ENCODE assay signal across 8 cellular contexts in genomic region chr22:36452473-36453265, GRCh38. TPM values are rescaled to one million over a fixed set of nuclear protein-coding genes. Genes with fewer than 3 reads are reported as not detected.
DNase-seq lines count a peak whose midpoint lies in the region; ATAC-seq and TF ChIP-seq lines count a peak whose summit lies in the region.

No MANE protein-coding gene starts in this region.

- H3K36me3 ChIP-seq in Caco-2 (ENCODE audit: control insufficient read depth, insufficient read depth, low read length): no peaks in the 10 kb centered on the region
- H3K36me3 ChIP-seq in duodenal mucosa (ENCODE audit: control insufficient read depth in 1 of 2, insufficient read depth in 2 of 2, low read length in 2 of 2): no peaks in the 10 kb centered on the region
- H3K36me3 ChIP-seq in trophoblast cell (ENCODE audit: control insufficient read depth in 1 of 2, insufficient read depth in 2 of 2, low read length in 2 of 2): no peaks in the 10 kb centered on the region

- H3K4me2 ChIP-seq in trophoblast cell (ENCODE audit: low read length): no peak overlapping the region

- no peak overlapping the region for H3K4ac ChIP-seq in trophoblast cell (ENCODE audit: low read depth, low read length)

- H4K8ac ChIP-seq in trophoblast cell (ENCODE audit: low read depth, low read length): no peak overlapping the region

- peak overlapping the region; percentile 54 for H3K4me3 Mint-ChIP-seq in Caco-2 (ENCODE audit: unreplicated experiment)

- H3K79me1 ChIP-seq in trophoblast cell (ENCODE audit: low read length): peaks cover 12% of the 10 kb centered on the region

- H3K27ac ChIP-seq in duodenal mucosa (ENCODE audit: low read depth, low read length): peak overlapping the region; percentile 8
- H3K27ac ChIP-seq in trophoblast cell (ENCODE audit: low read depth, low read length): no peak overlapping the region

- H3K27ac Mint-ChIP-seq in Caco-2 (ENCODE audit: unreplicated experiment): no peak overlapping the region

- H4K12ac ChIP-seq in trophoblast cell (ENCODE audit: low read depth, low read length): no peak overlapping the region

- CTCF ChIA-PET in Caco-2 (lab: Charles Lee): interaction anchor here (0.7 kb wide), 1 partner anchor 24 kb away, joined by 8 read pairs; no protein-coding TSS in a partner anchor

- BruUV-seq in Caco-2 (replicated peaks; lab: Mats Ljungman, UMichigan): no TSS peak

- no peak overlapping the region for H2BK120ac ChIP-seq in trophoblast cell (ENCODE audit: insufficient read depth, low read length, poor library complexity)

- no peak for ATAC-seq in HG03378 (IDR thresholded peaks at IDR 0.05; ENCODE audit: unreplicated experiment)

- peaks cover 3% of the 10 kb centered on the region for H3K79me2 ChIP-seq in trophoblast cell (ENCODE audit: control insufficient read depth, insufficient read depth, low read length, poor library complexity)

- H3K4me1 ChIP-seq in Caco-2 (peaks cover 17% of the 10 kb centered on the region), duodenal mucosa (ENCODE audit: control insufficient read depth in 1 of 2, insufficient read depth in 2 of 2, low read length in 2 of 2) (peaks cover 26 to 49% of the 10 kb centered on the region in 2 donors), trophoblast cell (ENCODE audit: control insufficient read depth in 1 of 2, insufficient read depth in 2 of 2, low read length in 2 of 2) (peaks cover 7 to 15% of the 10 kb centered on the region in 2 experiments)

- no peaks in the 10 kb centered on the region for H3K27me3 ChIP-seq in Caco-2 (replicated peaks; ENCODE audit: control insufficient read depth, insufficient read depth, low read length)
- no peaks in the 10 kb centered on the region for H3K27me3 ChIP-seq in duodenal mucosa (ENCODE audit: control insufficient read depth in 1 of 2, insufficient read depth in 2 of 2, low read length in 2 of 2)
- H3K27me3 ChIP-seq in trophoblast cell (ENCODE audit: insufficient read depth, low read length): no peaks in the 10 kb centered on the region

- no peak overlapping the region for H3K23ac ChIP-seq in trophoblast cell (ENCODE audit: low read length)

- no peaks in the 10 kb centered on the region for H3K9me3 Mint-ChIP-seq in Caco-2 (ENCODE audit: unreplicated experiment)

- H2AK5ac ChIP-seq in trophoblast cell (ENCODE audit: low read length): peak overlapping the region; percentile 73

- intact Hi-C loops in Caco-2 (cut with micrococcal nuclease; ENCODE audit: unreplicated experiment): no loop called here

- DNase-seq in Caco-2: no peak
- DNase-seq in NAMALWA (ENCODE audit: low spot score): peak; percentile 39
- DNase-seq in trophoblast cell: no peak
- DNase-seq in stimulated activated CD4-positive, alpha-beta T cell treated with anti-CD3 and anti-CD28 coated beads, Interleukin-2, amount 100 ng/mL, for 24 hours: no peak
- DNase-seq in kidney tubule cell (ENCODE audit: low spot score): no peak
- no peak for DNase-seq in activated gamma-delta T cell (lab: John Stamatoyannopoulos, UW)

- H2BK12ac ChIP-seq in trophoblast cell (ENCODE audit: low read length): no peak overlapping the region

- no CpG with 5 or more reads among the region's 8 CpGs for WGBS in trophoblast cell (ENCODE audit: extremely low coverage, insufficient coverage, insufficient read length)

- H3K4me1 Mint-ChIP-seq in Caco-2 (ENCODE audit: low read depth, unreplicated experiment): peaks cover 18% of the 10 kb centered on the region

- peaks cover 6% of the 10 kb centered on the region for H3K36me3 Mint-ChIP-seq in Caco-2 (ENCODE audit: insufficient read depth, unreplicated experiment)

- H3K9me3 ChIP-seq in Caco-2: no peaks in the 10 kb centered on the region
- H3K9me3 ChIP-seq in duodenal mucosa (ENCODE audit: control insufficient read depth in 1 of 2, low read length in 2 of 2): no peaks in the 10 kb centered on the region
- H3K9me3 ChIP-seq in trophoblast cell (ENCODE audit: insufficient read depth, low read depth, low read length): no peaks in the 10 kb centered on the region

- TF ChIP-seq CTCF in Caco-2 (IDR thresholded peaks at IDR 0.05; ENCODE audit: insufficient read depth in 1 of 2, low read depth in 1 of 2, low read length in 1 of 2, severe bottlenecking in 1 of 2, unreplicated experiment in 1 of 2): no peak

- H3K9ac ChIP-seq in duodenal mucosa (ENCODE audit: low read depth in 1 of 2, low read length in 2 of 2): peak overlapping the region in 1 of 2 donors; percentile 35
- H3K9ac ChIP-seq in trophoblast cell (ENCODE audit: low read length): no peak overlapping the region

- no peak overlapping the region for H4K91ac ChIP-seq in trophoblast cell (ENCODE audit: low read depth, low read length)

- H2AFZ ChIP-seq in trophoblast cell (ENCODE audit: insufficient read depth, low read length, poor library complexity): no peak overlapping the region

- no peak overlapping the region for H3K18ac ChIP-seq in trophoblast cell (ENCODE audit: low read length)

- H3K27me3 Mint-ChIP-seq in Caco-2 (ENCODE audit: insufficient read depth, unreplicated experiment): no peaks in the 10 kb centered on the region

- no peak overlapping the region for H3K14ac ChIP-seq in trophoblast cell (ENCODE audit: low read length)

- no peak overlapping the region for H2BK5ac ChIP-seq in trophoblast cell (ENCODE audit: low read depth, low read length, poor library complexity)

- POLR2A ChIA-PET in Caco-2 (lab: Charles Lee): no interaction called here

- H3K4me3 ChIP-seq in Caco-2 (ENCODE audit: low read depth, low read length) (no peak overlapping the region), duodenal mucosa (ENCODE audit: low read depth in 1 of 2, low read length in 2 of 2) (no peak overlapping the region), trophoblast cell (ENCODE audit: low read depth, low read length) (no peak overlapping the region)

RNA-seq across cellular contexts. Expression of gene TXN2, which starts 28.8 kb away (rescaled TPM):
- 75.8 and 77.2 TPM in 2 replicates for total RNA-seq in Caco-2 (2022)
- 47.7 and 47.8 TPM in 2 replicates for polyA plus RNA-seq in trophoblast cell (2013)

RNA-seq across cellular contexts. Expression of gene FOXRED2, which starts 54.2 kb away (rescaled TPM):
- total RNA-seq in Caco-2 (2022): 182 and 220 TPM in 2 replicates
- polyA plus RNA-seq in trophoblast cell (2013): 5.0 and 5.1 TPM in 2 replicates
